29 cellular contexts compared by ENCODE assay signal in the genomic region with DNA sequence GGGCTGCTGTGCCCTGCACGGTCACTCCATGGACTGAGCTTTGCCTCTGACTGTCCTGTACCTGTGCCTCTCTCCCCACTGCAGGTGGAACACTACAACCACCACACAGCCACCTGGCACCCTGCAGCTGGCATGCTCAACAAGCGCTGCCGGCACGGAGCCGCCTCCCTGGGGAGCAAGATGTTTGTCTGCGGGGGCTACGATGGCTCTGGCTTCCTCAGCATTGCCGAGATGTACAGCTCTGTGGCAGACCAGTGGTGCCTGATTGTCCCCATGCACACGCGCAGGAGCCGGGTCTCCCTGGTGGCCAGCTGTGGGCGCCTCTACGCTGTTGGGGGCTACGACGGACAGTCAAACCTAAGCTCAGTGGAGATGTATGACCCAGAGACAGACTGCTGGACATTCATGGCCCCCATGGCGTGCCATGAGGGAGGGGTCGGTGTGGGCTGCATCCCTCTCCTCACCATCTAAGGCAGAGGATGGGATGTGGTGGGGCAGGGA.
"Had no signal": no experiment of that assay in that cellular context is flagged by ENCODE, and none has a peak within 500 bp of the region (broad histone marks: within the 10 kb centered on the region; RNA-seq: fewer than 3 reads in every experiment).

No MANE protein-coding gene starts in this region.

- H3K9me3 ChIP-seq: left lung, ovary, right atrium auricular region, right lobe of liver, stomach, testis, thyroid gland, transverse colon, upper lobe of left lung, vagina had no signal

- H3K4me1 Mint-ChIP-seq: mesothelial cell of epicardium, nephron progenitor cell, neural progenitor cell had no signal

- H3K27me3 Mint-ChIP-seq: naive B cell, progenitor cell of endocrine pancreas had no signal

- H2AFZ ChIP-seq: neural progenitor cell had no signal

- H3K4me3 ChIP-seq: left lung, lung, neural progenitor cell, ovary, right atrium auricular region, right lobe of liver, smooth muscle cell, stomach, testis, thyroid gland, transverse colon, upper lobe of left lung, vagina had no signal

- H3K4me1 ChIP-seq: neural progenitor cell, stomach, testis, thyroid gland, vagina had no signal

- DNase-seq: hypothalamus; immature natural killer cell; kidney; left colon; left lung; mesendoderm; naive B cell; natural killer cell; nephron progenitor cell; ovary; right lobe of liver; stimulated activated CD4-positive, alpha-beta T cell treated with anti-CD3 and anti-CD28 coated beads, Interleukin-12 subunit alpha, Interleukin-12 subunit beta, amount 100 ng/mL, for 4 hours; stimulated activated CD4-positive, alpha-beta T cell treated with anti-CD3 and anti-CD28 coated beads, Interleukin-15, amount 100 ng/mL, for 24 hours; stimulated activated CD4-positive, alpha-beta T cell treated with anti-CD3 and anti-CD28 coated beads, Interleukin-2, amount 100 ng/mL, for 24 hours; stimulated activated CD4-positive, alpha-beta T cell treated with anti-CD3 and anti-CD28 coated beads, Interleukin-4, amount 100 ng/mL, for 1 hour; stimulated activated naive CD4-positive, alpha-beta T cell; stomach; testis; thyroid gland; transverse colon had no signal

- H3K9me3 Mint-ChIP-seq: immature natural killer cell, mesothelial cell of epicardium, naive B cell, natural killer cell, nephron progenitor cell, neural progenitor cell had no signal

- H3K27ac Mint-ChIP-seq: mesothelial cell of epicardium, nephron progenitor cell, neural progenitor cell, progenitor cell of endocrine pancreas had no signal

- H3K36me3 ChIP-seq: neural progenitor cell, ovary had no signal

- H3K4me2 ChIP-seq: neural progenitor cell, smooth muscle cell had no signal

- H3K27me3 ChIP-seq: left lung, neural progenitor cell, ovary, right atrium auricular region, right lobe of liver, stomach, testis, thyroid gland, transverse colon, upper lobe of left lung, vagina had no signal

- H3K36me3 Mint-ChIP-seq: natural killer cell had no signal

- ATAC-seq: left lung, natural killer cell had no signal

- H3K4me3 Mint-ChIP-seq: immature natural killer cell, mesothelial cell of epicardium, naive B cell, natural killer cell, nephron progenitor cell, neural progenitor cell had no signal

- H3K9ac ChIP-seq: neural progenitor cell had no signal

- FAIRE-seq: islet of Langerhans, kidney had no signal

- H3K27ac ChIP-seq: left lung, neural progenitor cell, ovary, right atrium auricular region, right lobe of liver, stomach, testis, thyroid gland, transverse colon, upper lobe of left lung, vagina had no signal
